Comparison of ENCODE assay signal across 24 cellular contexts in the genomic region with DNA sequence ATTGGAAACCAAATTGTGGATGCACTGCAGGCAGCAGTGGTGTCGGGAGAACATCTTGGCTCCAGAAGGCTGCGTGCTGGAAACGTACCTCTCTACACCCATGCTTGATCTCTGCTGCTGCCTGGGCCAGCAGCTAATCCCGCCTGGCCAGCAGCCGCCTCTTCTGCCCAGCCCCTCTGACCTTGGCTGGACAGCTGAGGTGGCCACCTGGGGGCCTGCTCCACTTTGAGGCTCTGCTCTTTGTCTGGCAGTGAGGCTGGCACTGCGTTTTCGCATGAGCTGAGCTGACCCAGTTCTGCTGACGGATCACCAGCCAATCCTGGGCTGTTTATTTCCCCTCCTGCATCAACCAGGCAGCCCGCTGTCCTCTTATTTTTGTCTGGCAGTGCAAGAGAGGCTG.
DNase-seq lines count a peak whose midpoint lies in the region; ATAC-seq, FAIRE-seq and TF ChIP-seq lines count a peak whose summit lies in the region.
"Had no signal": no experiment of that assay in that cellular context is flagged by ENCODE, and none has a peak within 500 bp of the region (broad histone marks: within the 10 kb centered on the region; RNA-seq: fewer than 3 reads in every experiment).

No MANE protein-coding gene starts in this region.

- TF ChIP-seq EP300 in HepG2 (IDR thresholded peaks at IDR 0.05; ENCODE audit: low read depth in 2 of 2, low read length in 2 of 2) (no peak), HepG2 (CRISPR knock-in tag; IDR thresholded peaks at IDR 0.05; ENCODE audit: borderline replicate concordance) (no peak), transverse colon (IDR thresholded peaks at IDR 0.05; ENCODE audit: low read depth) (no peak)

- H3K4me2 ChIP-seq in HepG2 (ENCODE audit: low read depth, low read length) = peak overlapping the region; percentile 29; the same call in 1 of the 2 replicates

- 56% methylated on average over 4 of the region's 9 CpGs for WGBS in HepG2 (ENCODE audit: low lambda C conversion rate)
- WGBS in right lobe of liver (ENCODE audit: insufficient coverage, low coverage, low lambda C conversion rate, missing lambda C conversion rate) = no CpG with 5 or more reads among the region's 9 CpGs
- 18 to 45% (median 21%) methylated on average over 9 of the region's 9 CpGs for WGBS in psoas muscle, 3 donors
- WGBS in transverse colon (ENCODE audit: low coverage in 1 of 2), 2 donors = 72 to 82% methylated on average over 8 to 9 of the region's 9 CpGs
- 86 to 92% methylated on average over 8 to 9 of the region's 9 CpGs for WGBS in esophagus squamous epithelium, 2 donors

- POLR2A ChIA-PET in HepG2 (lab: Yijun Ruan, JAX) = no interaction called here

- TF ChIP-seq RAD21 in HepG2 (CRISPR knock-in tag; IDR thresholded peaks at IDR 0.05) = no peak

- no TSS peak for BruUV-seq in HepG2 (replicated peaks; lab: Mats Ljungman, UMichigan)

- H3K4me1 ChIP-seq in HepG2 (ENCODE audit: insufficient read depth, low read length) = peaks cover 20% of the 10 kb centered on the region
- peaks cover 0 to 3% (median under 1%) of the 10 kb centered on the region in 4 donors for H3K4me1 ChIP-seq in right lobe of liver
- peaks cover 5% of the 10 kb centered on the region for H3K4me1 ChIP-seq in psoas muscle
- H3K4me1 ChIP-seq in transverse colon = no peaks in the 10 kb centered on the region
- H3K4me1 ChIP-seq in esophagus squamous epithelium = no peaks in the 10 kb centered on the region

- peak; percentile 85 for ATAC-seq in HepG2
- no peak for ATAC-seq in right lobe of liver
- ATAC-seq in psoas muscle = peak; percentile 91 to 96 (median 94)
- ATAC-seq in Right ventricle myocardium inferior = no peak
- ATAC-seq: effector memory CD8-positive, alpha-beta T cell; esophagus mucosa had no signal

- TF ChIP-seq CTCF in HepG2 (CRISPR knock-in tag; IDR thresholded peaks at IDR 0.05) = peak; percentile 48; the same call in 1 of the 2 replicates
- no peak for TF ChIP-seq CTCF in right lobe of liver (IDR thresholded peaks at IDR 0.05)
- TF ChIP-seq CTCF in psoas muscle (IDR thresholded peaks at IDR 0.05) = no peak
- no peak for TF ChIP-seq CTCF in transverse colon (IDR thresholded peaks at IDR 0.05)
- TF ChIP-seq CTCF in esophagus squamous epithelium (IDR thresholded peaks at IDR 0.05) = no peak

- intact Hi-C loops in HepG2 (cut with micrococcal nuclease; ENCODE audit: unreplicated experiment) = no loop called here
- intact Hi-C loops in right lobe of liver (cut with DNase I) = no loop called here
- intact Hi-C loops in psoas muscle (cut with DNase I) = no loop called here
- intact Hi-C loops in transverse colon (cut with DNase I; ENCODE audit: low total_unique reads) = no loop called here
- intact Hi-C loops in Right ventricle myocardium inferior (cut with DNase I) = no loop called here
- intact Hi-C loops in esophagus squamous epithelium (cut with DNase I) = no loop called here

- CTCF ChIA-PET in HepG2 (lab: Yijun Ruan, JAX; ENCODE audit: low intra/inter-chr PET ratio, low total read pairs) = no interaction called here

- no peak overlapping the region for H3K9ac ChIP-seq in HepG2 (ENCODE audit: insufficient read depth, low read depth, low read length)

- no peak overlapping the region for H3K27ac ChIP-seq in HepG2 (ENCODE audit: extremely low read length, insufficient read depth, low read length)
- H3K27ac ChIP-seq in right lobe of liver = no peak overlapping the region
- peak overlapping the region; percentile 38 for H3K27ac ChIP-seq in layer of hippocampus (ENCODE audit: low read depth, low read length)
- H3K27ac ChIP-seq in psoas muscle = peak overlapping the region; percentile 74
- peak overlapping the region in 1 of 4 donors; percentile 35 for H3K27ac ChIP-seq in transverse colon
- H3K27ac ChIP-seq in esophagus squamous epithelium = no peak overlapping the region
- H3K27ac ChIP-seq: skin epidermis had no signal

- no peak for DNase-seq in HepG2 (ENCODE audit: low spot score)
- no peak for DNase-seq in right lobe of liver
- peak; percentile 26 to 73 for DNase-seq in psoas muscle
- DNase-seq in transverse colon = peak; percentile 8
- DNase-seq in Right ventricle myocardium inferior (ENCODE audit: missing footprints) = no peak
- DNase-seq in NCI-H82 (lab: John Stamatoyannopoulos, UW) = no peak
- no peak for DNase-seq in esophagus squamous epithelium (lab: John Stamatoyannopoulos, UW)
- DNase-seq: activated CD4-positive, alpha-beta T cell treated with anti-CD3 and anti-CD28 coated beads, Interleukin-2, amount 50 U/mL, for 48 hours; activated CD8-positive, alpha-beta memory T cell treated with anti-CD3 and anti-CD28 coated beads, Interleukin-2, amount 50 U/mL, for 4 hours; effector memory CD8-positive, alpha-beta T cell; GDM1; GOT3; kidney; NCI-H1417; NCI-H446; NK-92 treated with Interleukin-12 subunit alpha and Interleukin-12 subunit beta, amount 100 ng/mL, for 24 hours; stimulated activated CD4-positive, alpha-beta T cell treated with anti-CD3 and anti-CD28 coated beads, Interleukin-2, amount 100 ng/mL, for 24 hours; T-cell had no signal

- H2AFZ ChIP-seq in HepG2 (ENCODE audit: low read length) = no peak overlapping the region

- H3K36me3 ChIP-seq in HepG2 (replicated peaks in 1 of 2; ENCODE audit: control insufficient read depth in 1 of 2, insufficient read depth in 2 of 2, low read length in 2 of 2) = no peaks in the 10 kb centered on the region
- H3K36me3 ChIP-seq in right lobe of liver = no peaks in the 10 kb centered on the region
- no peaks in the 10 kb centered on the region for H3K36me3 ChIP-seq in psoas muscle (ENCODE audit: insufficient read depth in 1 of 2, low read depth in 1 of 2)
- no peaks in the 10 kb centered on the region for H3K36me3 ChIP-seq in transverse colon
- no peaks in the 10 kb centered on the region for H3K36me3 ChIP-seq in esophagus squamous epithelium

- H3K4me3 ChIP-seq in HepG2 (replicated peaks in 1 of 3; ENCODE audit: insufficient read depth in 1 of 3, low read depth in 2 of 3, low read length in 3 of 3) (no peak overlapping the region), right lobe of liver (no peak overlapping the region), psoas muscle (peak overlapping the region; percentile 34), transverse colon (no peak overlapping the region), esophagus squamous epithelium (no peak overlapping the region)
- H3K4me3 ChIP-seq: lung, skin epidermis had no signal

- no peaks in the 10 kb centered on the region for H3K79me2 ChIP-seq in HepG2 (ENCODE audit: insufficient read depth, low read length)

- in situ Hi-C loops in HepG2 (cut with HindIII; ENCODE audit: extremely low pct_ligation_motif_present, low pct_unique_long_range_greater_than_20kb) = no loop called here
- in situ Hi-C loops in transverse colon (cut with MboI; ENCODE audit: low pct_ligation_motif_present in 1 of 4, low pct_unique_long_range_greater_than_20kb in 1 of 4, low sequenced_read_pairs in 3 of 4) = no loop called here

- H3K9me3 ChIP-seq in HepG2 (ENCODE audit: low read length) (no peaks in the 10 kb centered on the region), right lobe of liver (no peaks in the 10 kb centered on the region), psoas muscle (no peaks in the 10 kb centered on the region), transverse colon (no peaks in the 10 kb centered on the region), esophagus squamous epithelium (no peaks in the 10 kb centered on the region)

- TF ChIP-seq POLR2A in HepG2 (IDR thresholded peaks at IDR 0.05; ENCODE audit: insufficient read depth in 1 of 2, low read depth in 2 of 2, low read length in 2 of 2) (no peak), right lobe of liver (IDR thresholded peaks at IDR 0.05) (no peak), transverse colon (IDR thresholded peaks at IDR 0.05) (no peak), esophagus squamous epithelium (IDR thresholded peaks at IDR 0.05) (no peak)

- no peak for FAIRE-seq in HepG2 (lab: Jason Lieb, UNC)
- FAIRE-seq: colon, frontal cortex, kidney had no signal

- no peaks in the 10 kb centered on the region for H4K20me1 ChIP-seq in HepG2 (ENCODE audit: insufficient read depth, low read length)

- H3K27me3 ChIP-seq in HepG2 (ENCODE audit: control insufficient read depth in 1 of 2, insufficient read depth in 2 of 2, low read length in 2 of 2) = peaks cover 0 to 13% of the 10 kb centered on the region in 2 experiments; a peak in 2 of 5 replicates
- no peaks in the 10 kb centered on the region for H3K27me3 ChIP-seq in right lobe of liver
- no peaks in the 10 kb centered on the region for H3K27me3 ChIP-seq in layer of hippocampus (ENCODE audit: control insufficient read depth, insufficient read depth, low read length)
- H3K27me3 ChIP-seq in psoas muscle (ENCODE audit: insufficient read depth in 3 of 3, low read length in 2 of 3) = no peaks in the 10 kb centered on the region
- H3K27me3 ChIP-seq in transverse colon = no peaks in the 10 kb centered on the region
- H3K27me3 ChIP-seq in esophagus squamous epithelium = no peaks in the 10 kb centered on the region

TF ChIP-seq in HepG2, 621 proteins besides CTCF, POLR2A, EP300 and RAD21 (continues in another document):
- TF ChIP-seq, protein P1, sequence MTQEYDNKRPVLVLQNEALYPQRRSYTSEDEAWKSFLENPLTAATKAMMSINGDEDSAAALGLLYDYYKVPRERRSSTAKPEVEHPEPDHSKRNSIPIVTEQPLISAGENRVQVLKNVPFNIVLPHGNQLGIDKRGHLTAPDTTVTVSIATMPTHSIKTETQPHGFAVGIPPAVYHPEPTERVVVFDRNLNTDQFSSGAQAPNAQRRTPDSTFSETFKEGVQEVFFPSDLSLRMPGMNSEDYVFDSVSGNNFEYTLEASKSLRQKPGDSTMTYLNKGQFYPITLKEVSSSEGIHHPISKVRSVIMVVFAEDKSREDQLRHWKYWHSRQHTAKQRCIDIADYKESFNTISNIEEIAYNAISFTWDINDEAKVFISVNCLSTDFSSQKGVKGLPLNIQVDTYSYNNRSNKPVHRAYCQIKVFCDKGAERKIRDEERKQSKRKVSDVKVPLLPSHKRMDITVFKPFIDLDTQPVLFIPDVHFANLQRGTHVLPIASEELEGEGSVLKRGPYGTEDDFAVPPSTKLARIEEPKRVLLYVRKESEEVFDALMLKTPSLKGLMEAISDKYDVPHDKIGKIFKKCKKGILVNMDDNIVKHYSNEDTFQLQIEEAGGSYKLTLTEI (CRISPR knock-in tag; conservative IDR thresholded peaks at IDR 0.05) = no peak
- TF ChIP-seq ATF7 (IDR thresholded peaks at IDR 0.05) (no peak), ATF7 (CRISPR knock-in tag; IDR thresholded peaks at IDR 0.05) (no peak), ZNF878 (CRISPR knock-in tag; IDR thresholded peaks at IDR 0.05) (no peak), MYC (CRISPR knock-in tag; IDR thresholded peaks at IDR 0.05; ENCODE audit: borderline replicate concordance) (no peak)
- TF ChIP-seq, protein P2, sequence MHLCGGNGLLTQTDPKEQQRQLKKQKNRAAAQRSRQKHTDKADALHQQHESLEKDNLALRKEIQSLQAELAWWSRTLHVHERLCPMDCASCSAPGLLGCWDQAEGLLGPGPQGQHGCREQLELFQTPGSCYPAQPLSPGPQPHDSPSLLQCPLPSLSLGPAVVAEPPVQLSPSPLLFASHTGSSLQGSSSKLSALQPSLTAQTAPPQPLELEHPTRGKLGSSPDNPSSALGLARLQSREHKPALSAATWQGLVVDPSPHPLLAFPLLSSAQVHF (CRISPR knock-in tag; IDR thresholded peaks at IDR 0.05) = no peak

Comparison
In these comparisons a context has a peak if more than half of its experiments do, and no peak if none do; other contexts are left out.
1. ATAC-seq: peak in HepG2 (single experiment) and psoas muscle (4 of 4); none in right lobe of liver (0 of 4) and Right ventricle myocardium inferior (single experiment).
2. DNase-seq: peak in psoas muscle (2 of 2) and transverse colon (single experiment); none in HepG2 (single experiment), right lobe of liver (0 of 3), Right ventricle myocardium inferior (single experiment), NCI-H82 (single experiment) and esophagus squamous epithelium (single experiment).
3. H3K27ac ChIP-seq: peak in layer of hippocampus (single experiment) and psoas muscle (single experiment); none in HepG2 (single experiment), right lobe of liver (0 of 3) and esophagus squamous epithelium (0 of 4).